In genomic region chr1:224733021-224733911, GRCh38 we compare ENCODE assay signal across 9 cellular contexts.
A peak's percentile ranks its signal among the peaks of the same experiment; 100 is the strongest.
DNase-seq lines count a peak whose midpoint lies in the region; ATAC-seq and TF ChIP-seq lines count a peak whose summit lies in the region.
"Had no signal": no experiment of that assay in that cellular context is flagged by ENCODE, and none has a peak within 500 bp of the region (broad histone marks: within the 10 kb centered on the region; RNA-seq: fewer than 3 reads in every experiment).

No MANE protein-coding gene starts in this region.

- DNase-seq in ELF-1 (ENCODE audit: low read depth, low spot score) (peak; percentile 85), GM20000 (ENCODE audit: low spot score) (peak; percentile 64), cardiac fibroblast (ENCODE audit: low read depth in 2 of 2) (peak; percentile 47 to 64), renal cortical epithelial cell (ENCODE audit: low read depth) (peak; percentile 31), occipital lobe (lab: John Stamatoyannopoulos, UW) (no peak)
- no peak for DNase-seq in activated CD8-positive, alpha-beta T cell treated with anti-CD3 and anti-CD28 coated beads for 36 hours
- DNase-seq in activated T-helper 1 cell treated with anti-CD3 and anti-CD28 coated beads, Interleukin-12 subunit alpha, Interleukin-12 subunit beta, Interleukin-2, Interleukin-4 antibody, amounts not matched to agents 30 ng/mL and 10 ng/mL and 1 ng/mL, durations not matched to agents 14 hours and 24 hours and 36 hours (ENCODE audit: low spot score), result no peak

- H3K36me3 Mint-ChIP-seq in activated CD8-positive, alpha-beta T cell treated with anti-CD3 and anti-CD28 coated beads for 36 hours (ENCODE audit: low read depth), result no peaks in the 10 kb centered on the region
- H3K36me3 Mint-ChIP-seq in activated T-helper 1 cell treated with anti-CD3 and anti-CD28 coated beads, Interleukin-12 subunit alpha, Interleukin-12 subunit beta, Interleukin-2, Interleukin-4 antibody, amounts not matched to agents 30 ng/mL and 10 ng/mL and 1 ng/mL, durations not matched to agents 14 hours and 24 hours and 36 hours (ENCODE audit: low read depth), result no peaks in the 10 kb centered on the region

- peak; percentile 51 for ATAC-seq in HG03520 (IDR thresholded peaks at IDR 0.05; ENCODE audit: unreplicated experiment)
- ATAC-seq in activated CD8-positive, alpha-beta T cell treated with anti-CD3 and anti-CD28 coated beads for 36 hours, result no peak

- POLR2A ChIA-PET in activated CD8-positive, alpha-beta T cell treated with anti-CD3 and anti-CD28 coated beads for 36 hours (lab: Charles Lee), result no interaction called here

- no peaks in the 10 kb centered on the region for H3K9me3 Mint-ChIP-seq in activated CD8-positive, alpha-beta T cell treated with anti-CD3 and anti-CD28 coated beads for 36 hours
- H3K9me3 Mint-ChIP-seq in activated T-helper 1 cell treated with anti-CD3 and anti-CD28 coated beads, Interleukin-12 subunit alpha, Interleukin-12 subunit beta, Interleukin-2, Interleukin-4 antibody, amounts not matched to agents 30 ng/mL and 10 ng/mL and 1 ng/mL, durations not matched to agents 14 hours and 24 hours and 36 hours, result no peaks in the 10 kb centered on the region
- H3K9me3 Mint-ChIP-seq: dendritic cell treated with granulocyte-macrophage colony-stimulating factor and Interleukin-4, amounts not matched to agents 40 ng/mL and 50 ng/mL, for 4 days had no signal

- CTCF ChIA-PET in activated CD8-positive, alpha-beta T cell treated with anti-CD3 and anti-CD28 coated beads for 36 hours (lab: Charles Lee), result interaction anchor here (1.1 to 1.6 kb wide), 2 partner anchors 13 to 89 kb away, joined by 3 to 4 read pairs; no protein-coding TSS in a partner anchor

- TF ChIP-seq CTCF in GM20000 (IDR thresholded peaks at IDR 0.05; ENCODE audit: extremely low read depth, missing control alignments) (no peak), cardiac fibroblast (IDR thresholded peaks at IDR 0.05; ENCODE audit: low read depth, low read length) (no peak)
- TF ChIP-seq CTCF in activated CD8-positive, alpha-beta T cell treated with anti-CD3 and anti-CD28 coated beads for 36 hours (IDR thresholded peaks at IDR 0.05), result no peak

- peaks cover 22% of the 10 kb centered on the region for H3K4me1 Mint-ChIP-seq in activated CD8-positive, alpha-beta T cell treated with anti-CD3 and anti-CD28 coated beads for 36 hours (ENCODE audit: low read depth)
- H3K4me1 Mint-ChIP-seq in activated T-helper 1 cell treated with anti-CD3 and anti-CD28 coated beads, Interleukin-12 subunit alpha, Interleukin-12 subunit beta, Interleukin-2, Interleukin-4 antibody, amounts not matched to agents 30 ng/mL and 10 ng/mL and 1 ng/mL, durations not matched to agents 14 hours and 24 hours and 36 hours (ENCODE audit: low read depth), result peaks cover 35% of the 10 kb centered on the region

- no peak overlapping the region for H3K27ac Mint-ChIP-seq in activated CD8-positive, alpha-beta T cell treated with anti-CD3 and anti-CD28 coated beads for 36 hours
- no peak overlapping the region for H3K27ac Mint-ChIP-seq in activated T-helper 1 cell treated with anti-CD3 and anti-CD28 coated beads, Interleukin-12 subunit alpha, Interleukin-12 subunit beta, Interleukin-2, Interleukin-4 antibody, amounts not matched to agents 30 ng/mL and 10 ng/mL and 1 ng/mL, durations not matched to agents 14 hours and 24 hours and 36 hours
- H3K27ac Mint-ChIP-seq: dendritic cell treated with granulocyte-macrophage colony-stimulating factor and Interleukin-4, amounts not matched to agents 40 ng/mL and 50 ng/mL, for 4 days had no signal

- no peak overlapping the region for H3K4me3 ChIP-seq in cardiac fibroblast (replicated peaks in 1 of 2; ENCODE audit: low read depth in 2 of 2, low read length in 2 of 2)

- H3K4me3 Mint-ChIP-seq in activated CD8-positive, alpha-beta T cell treated with anti-CD3 and anti-CD28 coated beads for 36 hours, result no peak overlapping the region
- no peak overlapping the region for H3K4me3 Mint-ChIP-seq in activated T-helper 1 cell treated with anti-CD3 and anti-CD28 coated beads, Interleukin-12 subunit alpha, Interleukin-12 subunit beta, Interleukin-2, Interleukin-4 antibody, amounts not matched to agents 30 ng/mL and 10 ng/mL and 1 ng/mL, durations not matched to agents 14 hours and 24 hours and 36 hours
- H3K4me3 Mint-ChIP-seq: dendritic cell treated with granulocyte-macrophage colony-stimulating factor and Interleukin-4, amounts not matched to agents 40 ng/mL and 50 ng/mL, for 4 days had no signal

- H3K27me3 Mint-ChIP-seq in activated CD8-positive, alpha-beta T cell treated with anti-CD3 and anti-CD28 coated beads for 36 hours, result no peaks in the 10 kb centered on the region
- H3K27me3 Mint-ChIP-seq in activated T-helper 1 cell treated with anti-CD3 and anti-CD28 coated beads, Interleukin-12 subunit alpha, Interleukin-12 subunit beta, Interleukin-2, Interleukin-4 antibody, amounts not matched to agents 30 ng/mL and 10 ng/mL and 1 ng/mL, durations not matched to agents 14 hours and 24 hours and 36 hours (ENCODE audit: insufficient read depth), result peaks cover 15% of the 10 kb centered on the region

- intact Hi-C loops in activated CD8-positive, alpha-beta T cell treated with anti-CD3 and anti-CD28 coated beads for 36 hours (cut with micrococcal nuclease), result no loop called here
- intact Hi-C loops in activated T-helper 1 cell treated with anti-CD3 and anti-CD28 coated beads, Interleukin-12 subunit alpha, Interleukin-12 subunit beta, Interleukin-2, Interleukin-4 antibody, amounts not matched to agents 30 ng/mL and 10 ng/mL and 1 ng/mL, durations not matched to agents 14 hours and 24 hours and 36 hours (cut with micrococcal nuclease), result no loop called here

Comparison
In these comparisons a context has a peak if more than half of its experiments do, and no peak if none do; other contexts are left out.
1. DNase-seq: peak in ELF-1 (single experiment), GM20000 (single experiment), cardiac fibroblast (2 of 2) and renal cortical epithelial cell (single experiment); none in activated CD8-positive, alpha-beta T cell treated with anti-CD3 and anti-CD28 coated beads for 36 hours (single experiment), activated T-helper 1 cell treated with anti-CD3 and anti-CD28 coated beads, Interleukin-12 subunit alpha, Interleukin-12 subunit beta, Interleukin-2, Interleukin-4 antibody, amounts not matched to agents 30 ng/mL and 10 ng/mL and 1 ng/mL, durations not matched to agents 14 hours and 24 hours and 36 hours (single experiment) and occipital lobe (single experiment).